Comparison of ENCODE assay signal across 19 cellular contexts in genomic region chr12:11714626-11715025, GRCh38.
"Had no signal": no experiment of that assay in that cellular context is flagged by ENCODE, and none has a peak within 500 bp of the region (broad histone marks: within the 10 kb centered on the region; RNA-seq: fewer than 3 reads in every experiment).

No MANE protein-coding gene starts in this region.

- FAIRE-seq: islet of Langerhans had no signal

- H3K27ac Mint-ChIP-seq: natural killer cell had no signal

- H3K36me3 ChIP-seq: colonic mucosa, ovary, right atrium auricular region, sigmoid colon, upper lobe of left lung, uterus had no signal

- H3K9me3 ChIP-seq: colonic mucosa, heart left ventricle, mucosa of descending colon, ovary, right atrium auricular region, sigmoid colon, tibial artery, upper lobe of left lung, uterus had no signal

- H3K4me3 ChIP-seq: colonic mucosa, heart left ventricle, mucosa of descending colon, ovary, right atrium auricular region, sigmoid colon, skin epidermis, tibial artery, upper lobe of left lung, uterus had no signal

- H3K27me3 ChIP-seq: colonic mucosa, heart left ventricle, ovary, right atrium auricular region, sigmoid colon, tibial artery, upper lobe of left lung, uterus had no signal

- H3K9me3 Mint-ChIP-seq: natural killer cell, neural crest cell had no signal

- H3K4me1 ChIP-seq: uterus had no signal

- H3K36me3 Mint-ChIP-seq: natural killer cell had no signal

- H3K4me3 Mint-ChIP-seq: natural killer cell, neural crest cell had no signal

- ATAC-seq: heart left ventricle; mucosa of descending colon; natural killer cell; stimulated activated naive CD8-positive, alpha-beta T cell treated with anti-CD3 and anti-CD28 coated beads, Interleukin-15, Interleukin-2, amounts not matched to agents 100 U/mL and 50 U/mL, for 24 hours had no signal

- H3K27ac ChIP-seq: colonic mucosa, heart left ventricle, ovary, right atrium auricular region, skin epidermis, upper lobe of left lung, uterus had no signal

- DNase-seq: colonic mucosa; effector CD8-positive, alpha-beta T cell; foreskin melanocyte; heart left ventricle; hippocampal formation; kidney glomerular epithelial cell; mucosa of descending colon; natural killer cell; nucleus accumbens; ovary; sigmoid colon; stimulated activated naive CD8-positive, alpha-beta T cell treated with anti-CD3 and anti-CD28 coated beads, Interleukin-15, Interleukin-2, amounts not matched to agents 100 U/mL and 50 U/mL, for 24 hours; tibial artery; upper lobe of left lung; uterus had no signal
